9 cellular contexts compared by ENCODE assay signal in the genomic region with DNA sequence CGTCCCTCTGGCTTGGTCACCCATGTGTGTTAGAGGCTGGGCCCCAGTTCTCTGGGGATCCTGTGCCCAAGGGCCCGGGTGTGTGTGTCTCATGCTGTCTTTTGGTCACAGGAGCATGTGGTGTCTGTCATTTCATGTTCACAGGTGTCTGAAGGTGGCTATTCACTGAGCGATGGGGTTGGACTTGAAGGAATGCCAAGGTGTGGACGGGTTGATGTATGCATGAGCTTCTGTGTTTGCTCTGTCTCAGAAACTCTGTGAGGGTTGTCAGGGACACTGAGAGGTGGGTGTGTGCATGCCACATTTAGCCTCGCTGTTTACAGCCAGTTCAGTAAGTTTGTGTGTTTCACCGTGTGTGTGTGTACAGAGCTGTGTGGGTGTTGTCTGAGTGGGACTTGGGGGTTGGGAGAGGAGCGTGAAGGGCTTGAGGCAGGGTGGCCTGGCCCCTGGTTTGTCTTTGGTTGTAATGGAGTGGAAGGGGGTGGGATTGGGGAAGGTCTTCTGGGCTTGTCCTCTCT. TPM values are rescaled to one million over a fixed set of nuclear protein-coding genes. Genes with fewer than 3 reads are reported as not detected.
DNase-seq lines count a peak whose midpoint lies in the region; ATAC-seq and TF ChIP-seq lines count a peak whose summit lies in the region.
"Had no signal": no experiment of that assay in that cellular context is flagged by ENCODE, and none has a peak within 500 bp of the region (broad histone marks: within the 10 kb centered on the region; RNA-seq: fewer than 3 reads in every experiment).

No MANE protein-coding gene starts in this region.

- intact Hi-C loops in left ventricle myocardium superior (cut with micrococcal nuclease) = no loop called here

- H3K4me3 Mint-ChIP-seq in activated T-cell treated with anti-CD3 and anti-CD28 coated beads, Interleukin-2, amount 50 U/mL, for 72 hours = peak overlapping the region; percentile 67 to 84

- no peaks in the 10 kb centered on the region for H3K9me3 Mint-ChIP-seq in activated T-cell treated with anti-CD3 and anti-CD28 coated beads, Interleukin-2, amount 50 U/mL, for 72 hours

- H3K4me1 Mint-ChIP-seq in activated T-cell treated with anti-CD3 and anti-CD28 coated beads, Interleukin-2, amount 50 U/mL, for 72 hours (ENCODE audit: low read depth) = peaks cover 47% of the 10 kb centered on the region

- H3K27me3 ChIP-seq in BLaER1 = no peaks in the 10 kb centered on the region
- no peaks in the 10 kb centered on the region for H3K27me3 ChIP-seq in HAP-1 (ENCODE audit: low read depth)

- peak overlapping the region; percentile 54 for H3K27ac ChIP-seq in BLaER1
- H3K27ac ChIP-seq: neutrophil had no signal

- H3K4me2 ChIP-seq in BLaER1 = peak overlapping the region; percentile 96

- H3K27me3 Mint-ChIP-seq in activated T-cell treated with anti-CD3 and anti-CD28 coated beads, Interleukin-2, amount 50 U/mL, for 72 hours (ENCODE audit: low read depth) = no peaks in the 10 kb centered on the region

- DNase-seq in HAP-1 (ENCODE audit: low spot score in 2 of 2) = no peak
- no peak for DNase-seq in activated T-cell treated with anti-CD3 and anti-CD28 coated beads, Interleukin-2, amount 50 U/mL, for 72 hours
- DNase-seq in left ventricle myocardium superior = no peak
- DNase-seq in retinal pigment epithelial cell (ENCODE audit: low read depth) = no peak
- no peak for DNase-seq in CD1c-positive myeloid dendritic cell (ENCODE audit: extremely low spot score)
- DNase-seq in iPS-NIHi11 (ENCODE audit: low spot score) = no peak

- in situ Hi-C loops in HAP-1 (cut with MboI; ENCODE audit: low sequenced_read_pairs) = no loop called here

- H3K36me3 Mint-ChIP-seq in activated T-cell treated with anti-CD3 and anti-CD28 coated beads, Interleukin-2, amount 50 U/mL, for 72 hours (ENCODE audit: insufficient read depth in 2 of 2) = no peaks in the 10 kb centered on the region

- TF ChIP-seq CTCF in retinal pigment epithelial cell (conservative IDR thresholded peaks at IDR 0.05; ENCODE audit: low read depth, low read length) = no peak

- peak overlapping the region; percentile 73 for H3K4me3 ChIP-seq in BLaER1
- H3K4me3 ChIP-seq in HAP-1 = peak overlapping the region; percentile 40
- peak overlapping the region; percentile 75 for H3K4me3 ChIP-seq in retinal pigment epithelial cell (ENCODE audit: low read length)

- ATAC-seq in activated T-cell treated with anti-CD3 and anti-CD28 coated beads, Interleukin-2, amount 50 U/mL, for 72 hours (replicated peaks in 1 of 2) = peak; percentile 4 to 14
- ATAC-seq in left ventricle myocardium superior (peak; percentile 9), HG03565 (IDR thresholded peaks at IDR 0.05; ENCODE audit: unreplicated experiment) (no peak)

- H3K9ac ChIP-seq in BLaER1 = peak overlapping the region; percentile 81

- H3K36me3 ChIP-seq in BLaER1 (peaks cover 21% of the 10 kb centered on the region), HAP-1 (replicated peaks) (no peaks in the 10 kb centered on the region; the same call in 1 of the 2 replicates)
- H3K36me3 ChIP-seq: neutrophil had no signal

- H3K9me3 ChIP-seq in BLaER1 = no peaks in the 10 kb centered on the region
- H3K9me3 ChIP-seq in HAP-1 = no peaks in the 10 kb centered on the region
- H3K9me3 ChIP-seq: neutrophil had no signal

- H3K4me1 ChIP-seq in BLaER1 (peaks cover 90% of the 10 kb centered on the region), HAP-1 (peaks cover 28% of the 10 kb centered on the region)

- no peak overlapping the region for H3K27ac Mint-ChIP-seq in activated T-cell treated with anti-CD3 and anti-CD28 coated beads, Interleukin-2, amount 50 U/mL, for 72 hours

- peaks cover 47% of the 10 kb centered on the region for H4K20me1 ChIP-seq in BLaER1

RNA-seq across cellular contexts. Expression of gene DDR1, which starts 1.2 kb away (rescaled TPM):
- 10 to 100 TPM in 1 of 2 donors, 1 to 10 TPM in 1; 9.4 to 11.6 TPM for total RNA-seq in activated T-cell treated with anti-CD3 and anti-CD28 coated beads, Interleukin-2, amount 50 U/mL, for 72 hours
- total RNA-seq in left ventricle myocardium superior = 25.7 TPM

RNA-seq across cellular contexts. Expression of gene GTF2H4, which starts 22.5 kb away (rescaled TPM):
- 10 to 100 TPM; 43.5 to 46.9 TPM for total RNA-seq in activated T-cell treated with anti-CD3 and anti-CD28 coated beads, Interleukin-2, amount 50 U/mL, for 72 hours
- 21.4 TPM for total RNA-seq in left ventricle myocardium superior

RNA-seq across cellular contexts. Expression of gene VARS2, which starts 28.5 kb away (rescaled TPM):
- 10 to 100 TPM; 47.3 to 54.9 TPM for total RNA-seq in activated T-cell treated with anti-CD3 and anti-CD28 coated beads, Interleukin-2, amount 50 U/mL, for 72 hours
- total RNA-seq in left ventricle myocardium superior = 18.2 TPM

RNA-seq across cellular contexts. Expression of gene SFTA2, which starts 46.4 kb away (rescaled TPM):
- total RNA-seq in activated T-cell treated with anti-CD3 and anti-CD28 coated beads, Interleukin-2, amount 50 U/mL, for 72 hours = under 1 TPM in 1 of 2 donors, not detected in 1; 0.31 TPM
- total RNA-seq in left ventricle myocardium superior = not detected

RNA-seq across cellular contexts. Expression of gene MUCL3, which starts 55.2 kb away (rescaled TPM):
- total RNA-seq in activated T-cell treated with anti-CD3 and anti-CD28 coated beads, Interleukin-2, amount 50 U/mL, for 72 hours = under 1 TPM in 1 of 2 donors, not detected in 1; 0.09 TPM
- not detected for total RNA-seq in left ventricle myocardium superior
